ENCODE assay signal across 26 cellular contexts in genomic region chr5:35971186-35971877, GRCh38. TPM values are rescaled to one million over a fixed set of nuclear protein-coding genes. Genes with fewer than 3 reads are reported as not detected.
"Had no signal": no experiment of that assay in that cellular context is flagged by ENCODE, and none has a peak within 500 bp of the region (broad histone marks: within the 10 kb centered on the region; RNA-seq: fewer than 3 reads in every experiment).

No MANE protein-coding gene starts in this region.

- H3K27me3 Mint-ChIP-seq: activated B cell treated with CpG ODN at 0.5 μM for 24 hours; dendritic cell treated with granulocyte-macrophage colony-stimulating factor and Interleukin-4, amounts not matched to agents 40 ng/mL and 50 ng/mL, for 4 days had no signal

- ATAC-seq: activated CD8-positive, alpha-beta memory T cell treated with anti-CD3 and anti-CD28 coated beads, Interleukin-2, amount 10 ng/mL, durations not matched to agents 7 days and 5 days; left lung had no signal

- H3K4me1 Mint-ChIP-seq: activated B cell treated with CpG ODN at 0.5 μM for 24 hours; activated CD4-positive, alpha-beta memory T cell treated with anti-CD3 and anti-CD28 coated beads, Interleukin-2, amount 10 ng/mL, durations not matched to agents 7 days and 5 days; activated CD8-positive, alpha-beta memory T cell treated with anti-CD3 and anti-CD28 coated beads, Interleukin-2, amount 10 ng/mL, durations not matched to agents 7 days and 5 days had no signal

- H3K9me3 Mint-ChIP-seq: activated CD4-positive, alpha-beta memory T cell treated with anti-CD3 and anti-CD28 coated beads, Interleukin-2, amount 10 ng/mL, durations not matched to agents 7 days and 5 days had no signal

- FAIRE-seq: bronchial epithelial cell, kidney had no signal

- H3K4me1 ChIP-seq: esophagus squamous epithelium, left lung, thyroid gland had no signal

- H3K4me3 Mint-ChIP-seq: activated B cell treated with CpG ODN at 0.5 μM for 24 hours; activated CD4-positive, alpha-beta memory T cell treated with anti-CD3 and anti-CD28 coated beads, Interleukin-2, amount 10 ng/mL, durations not matched to agents 7 days and 5 days; activated CD8-positive, alpha-beta memory T cell treated with anti-CD3 and anti-CD28 coated beads, Interleukin-2, amount 10 ng/mL, durations not matched to agents 7 days and 5 days; dendritic cell treated with granulocyte-macrophage colony-stimulating factor and Interleukin-4, amounts not matched to agents 40 ng/mL and 50 ng/mL, for 4 days had no signal

- H3K36me3 ChIP-seq: esophagus squamous epithelium, left lung, thyroid gland had no signal

- H3K9me3 ChIP-seq: esophagus squamous epithelium, thyroid gland had no signal

- H3K27me3 ChIP-seq: esophagus squamous epithelium, left lung, thyroid gland had no signal

- H3K36me3 Mint-ChIP-seq: activated CD8-positive, alpha-beta memory T cell treated with anti-CD3 and anti-CD28 coated beads, Interleukin-2, amount 10 ng/mL, durations not matched to agents 7 days and 5 days had no signal

- H3K27ac ChIP-seq: esophagus squamous epithelium, left lung, thyroid gland had no signal

- H3K4me3 ChIP-seq: esophagus squamous epithelium, left lung, thyroid gland had no signal

- DNase-seq: activated B cell treated with CpG ODN at 0.5 μM for 24 hours; activated CD4-positive, alpha-beta memory T cell treated with anti-CD3 and anti-CD28 coated beads, Interleukin-2, amount 10 ng/mL, durations not matched to agents 7 days and 5 days; activated CD4-positive, alpha-beta T cell treated with anti-CD3 and anti-CD28 coated beads for 48 hours; activated CD8-positive, alpha-beta memory T cell treated with anti-CD3 and anti-CD28 coated beads, Interleukin-2, amount 10 ng/mL, durations not matched to agents 7 days and 5 days; activated naive CD4-positive, alpha-beta T cell treated with Interleukin-2 at 50 U/mL for 16 hours; aorta; effector CD8-positive, alpha-beta T cell; esophagus squamous epithelium; foreskin fibroblast; kidney; left lung; mammary epithelial cell; occipital lobe; stimulated activated CD4-positive, alpha-beta T cell treated with anti-CD3 and anti-CD28 coated beads, Interleukin-2, amount 100 ng/mL, for 24 hours; stimulated activated naive CD4-positive, alpha-beta T cell treated with Interleukin-2 at 50 U/mL for 16 hours; thyroid gland had no signal

- H3K27ac Mint-ChIP-seq: activated B cell treated with CpG ODN at 0.5 μM for 24 hours; activated CD4-positive, alpha-beta memory T cell treated with anti-CD3 and anti-CD28 coated beads, Interleukin-2, amount 10 ng/mL, durations not matched to agents 7 days and 5 days; activated CD8-positive, alpha-beta memory T cell treated with anti-CD3 and anti-CD28 coated beads, Interleukin-2, amount 10 ng/mL, durations not matched to agents 7 days and 5 days; activated T-helper 2 cell treated with anti-CD3 and anti-CD28 coated beads, Interferon-gamma antibody, Interleukin-2, Interleukin-4, amounts not matched to agents 10 μg/mL and 5 μg/mL and 100 μg/mL, durations not matched to agents 14 hours and 24 hours and 36 hours; dendritic cell treated with granulocyte-macrophage colony-stimulating factor and Interleukin-4, amounts not matched to agents 40 ng/mL and 50 ng/mL, for 4 days had no signal

RNA-seq across cellular contexts. Expression of gene UGT3A1, which starts 19.9 kb away (rescaled TPM):
- total RNA-seq: activated B cell treated with CpG ODN at 0.5 μM for 24 hours; activated CD4-positive, alpha-beta memory T cell treated with anti-CD3 and anti-CD28 coated beads, Interleukin-2, amount 10 ng/mL, durations not matched to agents 7 days and 5 days; activated CD8-positive, alpha-beta memory T cell treated with anti-CD3 and anti-CD28 coated beads, Interleukin-2, amount 10 ng/mL, durations not matched to agents 7 days and 5 days; activated T-helper 2 cell treated with anti-CD3 and anti-CD28 coated beads, Interferon-gamma antibody, Interleukin-2, Interleukin-4, amounts not matched to agents 10 μg/mL and 5 μg/mL and 100 μg/mL, durations not matched to agents 14 hours and 24 hours and 36 hours; aorta; bronchial epithelial cell; chondrocyte; left lung; mammary epithelial cell; myocyte; occipital lobe; posterior vena cava; subcutaneous adipose tissue; thyroid gland had no signal
- polyA plus RNA-seq: mammary epithelial cell, neural cell had no signal

RNA-seq across cellular contexts. Expression of gene CAPSL, which starts 32.9 kb away (rescaled TPM):
- total RNA-seq: activated B cell treated with CpG ODN at 0.5 μM for 24 hours; activated CD4-positive, alpha-beta memory T cell treated with anti-CD3 and anti-CD28 coated beads, Interleukin-2, amount 10 ng/mL, durations not matched to agents 7 days and 5 days; aorta; bronchial epithelial cell; chondrocyte; esophagus squamous epithelium; mammary epithelial cell; myocyte; occipital lobe; posterior vena cava; skeletal muscle tissue; subcutaneous adipose tissue; urinary bladder had no signal
- polyA plus RNA-seq: aorta, mammary epithelial cell, urinary bladder had no signal
